ENCODE assay signal across 12 cellular contexts in genomic region chr5:143923634-143924265, GRCh38.
A peak's percentile ranks its signal among the peaks of the same experiment; 100 is the strongest.
DNase-seq lines count a peak whose midpoint lies in the region; ATAC-seq, FAIRE-seq and TF ChIP-seq lines count a peak whose summit lies in the region.
"Had no signal": no experiment of that assay in that cellular context is flagged by ENCODE, and none has a peak within 500 bp of the region (broad histone marks: within the 10 kb centered on the region; RNA-seq: fewer than 3 reads in every experiment).

No MANE protein-coding gene starts in this region.

- peaks cover 0 to 17% (median 6%) of the 10 kb centered on the region in 4 donors for H3K4me1 ChIP-seq in transverse colon

- FAIRE-seq in urothelium cell line (lab: Jason Lieb, UNC) (no peak), D721Med (lab: Jason Lieb, UNC) (no peak)

- POLR2A ChIA-PET in activated naive CD8-positive, alpha-beta T cell treated with anti-CD3 and anti-CD28 coated beads, Interleukin-2, amount 10 ng/mL, durations not matched to agents 7 days and 5 days (lab: Charles Lee): no interaction called here

- H3K27me3 Mint-ChIP-seq in activated naive CD8-positive, alpha-beta T cell treated with anti-CD3 and anti-CD28 coated beads, Interleukin-2, amount 10 ng/mL, durations not matched to agents 7 days and 5 days: peaks cover 2% of the 10 kb centered on the region
- H3K27me3 Mint-ChIP-seq in activated naive CD8-positive, alpha-beta T cell treated with anti-CD3 and anti-CD28 coated beads for 36 hours: peaks cover under 1% of the 10 kb centered on the region

- peaks cover 1% of the 10 kb centered on the region for H3K9me3 Mint-ChIP-seq in activated naive CD8-positive, alpha-beta T cell treated with anti-CD3 and anti-CD28 coated beads, Interleukin-2, amount 10 ng/mL, durations not matched to agents 7 days and 5 days
- no peaks in the 10 kb centered on the region for H3K9me3 Mint-ChIP-seq in activated naive CD8-positive, alpha-beta T cell treated with anti-CD3 and anti-CD28 coated beads for 36 hours

- H3K9me3 ChIP-seq in transverse colon: no peaks in the 10 kb centered on the region
- H3K9me3 ChIP-seq: esophagus muscularis mucosa had no signal

- peak; percentile 58 for ATAC-seq in activated naive CD8-positive, alpha-beta T cell treated with anti-CD3 and anti-CD28 coated beads, Interleukin-2, amount 10 ng/mL, durations not matched to agents 7 days and 5 days (ENCODE audit: low read depth)
- no peak for ATAC-seq in HG03469 (IDR thresholded peaks at IDR 0.05; ENCODE audit: unreplicated experiment)

- WGBS in transverse colon (ENCODE audit: low coverage in 1 of 2), 2 donors: 65% methylated on average over 6 of the region's 6 CpGs

- H3K4me3 ChIP-seq in transverse colon: no peak overlapping the region
- H3K4me3 ChIP-seq: esophagus muscularis mucosa had no signal

- TF ChIP-seq CTCF in D721Med (IDR thresholded peaks at IDR 0.05; ENCODE audit: insufficient read depth, missing control alignments) (no peak), transverse colon (IDR thresholded peaks at IDR 0.05) (no peak)

- DNase-seq in activated naive CD8-positive, alpha-beta T cell treated with anti-CD3 and anti-CD28 coated beads, Interleukin-2, amount 10 ng/mL, durations not matched to agents 7 days and 5 days: no peak
- DNase-seq in activated naive CD8-positive, alpha-beta T cell treated with anti-CD3 and anti-CD28 coated beads for 36 hours: no peak
- DNase-seq in LHCN-M2 (ENCODE audit: low read depth) (peak; percentile 64), dermis blood vessel endothelial cell (peak; percentile 38), urothelium cell line (ENCODE audit: low spot score) (peak; percentile 35), D721Med (ENCODE audit: insufficient read length, low spot score) (no peak), transverse colon (no peak)
- DNase-seq: activated T-cell treated with anti-CD3 and anti-CD28 coated beads, Interleukin-2, amount 50 U/mL, for 48 hours; NCI-H2029 treated with DMSO at 0.1 percent for 48 hours; stimulated activated CD4-positive, alpha-beta T cell treated with anti-CD3 and anti-CD28 coated beads, Interleukin-4, amount 100 ng/mL, for 4 hours had no signal

- H3K36me3 Mint-ChIP-seq in activated naive CD8-positive, alpha-beta T cell treated with anti-CD3 and anti-CD28 coated beads, Interleukin-2, amount 10 ng/mL, durations not matched to agents 7 days and 5 days: peaks cover 1% of the 10 kb centered on the region
- H3K36me3 Mint-ChIP-seq in activated naive CD8-positive, alpha-beta T cell treated with anti-CD3 and anti-CD28 coated beads for 36 hours: no peaks in the 10 kb centered on the region

- peaks cover 4% of the 10 kb centered on the region for H3K4me1 Mint-ChIP-seq in activated naive CD8-positive, alpha-beta T cell treated with anti-CD3 and anti-CD28 coated beads, Interleukin-2, amount 10 ng/mL, durations not matched to agents 7 days and 5 days
- H3K4me1 Mint-ChIP-seq in activated naive CD8-positive, alpha-beta T cell treated with anti-CD3 and anti-CD28 coated beads for 36 hours: peaks cover 7% of the 10 kb centered on the region

- in situ Hi-C loops in transverse colon (cut with MboI; ENCODE audit: low pct_ligation_motif_present in 1 of 4, low pct_unique_long_range_greater_than_20kb in 1 of 4, low sequenced_read_pairs in 3 of 4): no loop called here

- TF ChIP-seq EP300 in transverse colon (IDR thresholded peaks at IDR 0.05; ENCODE audit: low read depth): no peak

- H3K36me3 ChIP-seq in transverse colon: no peaks in the 10 kb centered on the region
- H3K36me3 ChIP-seq: esophagus muscularis mucosa had no signal

- no peak overlapping the region for H3K27ac Mint-ChIP-seq in activated naive CD8-positive, alpha-beta T cell treated with anti-CD3 and anti-CD28 coated beads, Interleukin-2, amount 10 ng/mL, durations not matched to agents 7 days and 5 days
- no peak overlapping the region for H3K27ac Mint-ChIP-seq in activated naive CD8-positive, alpha-beta T cell treated with anti-CD3 and anti-CD28 coated beads for 36 hours

- TF ChIP-seq POLR2A in transverse colon (IDR thresholded peaks at IDR 0.05): no peak

- H3K27ac ChIP-seq in transverse colon: peak overlapping the region in 2 of 4 donors; percentile 11 to 33
- H3K27ac ChIP-seq: esophagus muscularis mucosa had no signal

- no peaks in the 10 kb centered on the region for H3K27me3 ChIP-seq in transverse colon
- H3K27me3 ChIP-seq: esophagus muscularis mucosa had no signal

- H3K4me3 Mint-ChIP-seq in activated naive CD8-positive, alpha-beta T cell treated with anti-CD3 and anti-CD28 coated beads, Interleukin-2, amount 10 ng/mL, durations not matched to agents 7 days and 5 days: no peak overlapping the region
- no peak overlapping the region for H3K4me3 Mint-ChIP-seq in activated naive CD8-positive, alpha-beta T cell treated with anti-CD3 and anti-CD28 coated beads for 36 hours

- intact Hi-C loops in transverse colon (cut with DNase I; ENCODE audit: low total_unique reads): no loop called here

Comparison
In these comparisons a context has a peak if more than half of its experiments do, and no peak if none do; other contexts are left out.
1. DNase-seq: peak in LHCN-M2 (single experiment), dermis blood vessel endothelial cell (single experiment) and urothelium cell line (single experiment); none in activated naive CD8-positive, alpha-beta T cell treated with anti-CD3 and anti-CD28 coated beads, Interleukin-2, amount 10 ng/mL, durations not matched to agents 7 days and 5 days (single experiment), activated naive CD8-positive, alpha-beta T cell treated with anti-CD3 and anti-CD28 coated beads for 36 hours (single experiment), D721Med (single experiment) and transverse colon (single experiment).